Comparison of ENCODE assay signal across 7 cellular contexts in the genomic region with DNA sequence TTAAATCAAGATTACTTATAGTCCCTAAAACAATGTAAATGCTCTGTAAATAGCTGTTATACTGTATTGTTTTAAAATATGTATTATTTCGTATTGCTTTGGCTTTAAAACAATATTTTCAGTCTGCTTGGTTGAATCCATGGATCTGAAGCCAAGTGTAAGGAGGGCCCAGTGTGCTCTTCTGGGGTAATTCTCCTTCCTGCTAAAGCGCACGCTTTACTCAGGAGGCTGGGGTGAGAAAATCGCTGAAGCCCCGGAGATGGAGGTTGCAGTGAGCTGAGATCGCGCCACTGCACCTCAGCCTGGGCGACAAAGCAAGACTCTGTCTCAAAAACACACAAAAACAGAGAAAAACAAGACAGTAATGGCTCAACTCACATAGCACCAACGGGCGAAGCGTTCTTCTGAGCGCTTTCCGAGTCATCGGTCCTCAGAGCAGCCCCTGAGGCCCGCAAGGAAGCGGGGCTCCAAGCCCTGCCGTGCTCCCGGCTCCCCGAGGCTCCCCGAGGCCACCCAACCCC. TPM values are rescaled to one million over a fixed set of nuclear protein-coding genes. Genes with fewer than 3 reads are reported as not detected.
DNase-seq lines count a peak whose midpoint lies in the region; ATAC-seq and TF ChIP-seq lines count a peak whose summit lies in the region.
"Had no signal": no experiment of that assay in that cellular context is flagged by ENCODE, and none has a peak within 500 bp of the region (broad histone marks: within the 10 kb centered on the region; RNA-seq: fewer than 3 reads in every experiment).

No MANE protein-coding gene starts in this region.

- intact Hi-C loops in Panc1 (cut with micrococcal nuclease; ENCODE audit: unreplicated experiment) = no loop called here
- intact Hi-C loops in uterus (cut with DNase I; ENCODE audit: low total_unique reads) = no loop called here

- H3K27ac ChIP-seq in Panc1 (ENCODE audit: low read length) (peak overlapping the region; percentile 72), iPS DF 6.9 (ENCODE audit: low read length) (no peak overlapping the region), uterus (peak overlapping the region; percentile 50 to 71)
- H3K27ac ChIP-seq: foreskin keratinocyte had no signal

- in situ Hi-C loops in Panc1 (cut with HindIII; ENCODE audit: low pct_unique_long_range_greater_than_20kb, low sequenced_read_pairs) = no loop called here

- no CpG with 5 or more reads among the region's 20 CpGs for WGBS in iPS DF 6.9 (ENCODE audit: insufficient coverage, insufficient read length)

- CTCF ChIA-PET in Panc1 (lab: Charles Lee) = interaction anchor here (0.6 kb wide), 1 partner anchor 216 kb away, joined by 3 read pairs; no protein-coding TSS in a partner anchor

- no peaks in the 10 kb centered on the region for H3K9me3 ChIP-seq in Panc1 (ENCODE audit: control insufficient read depth, insufficient read depth, low read depth, low read length)
- no peaks in the 10 kb centered on the region for H3K9me3 ChIP-seq in iPS DF 6.9 (ENCODE audit: control insufficient read depth, insufficient read depth, low read length)
- H3K9me3 ChIP-seq in uterus = no peaks in the 10 kb centered on the region

- peak overlapping the region; percentile 61 to 67 for H3K4me3 ChIP-seq in Panc1 (ENCODE audit: low read depth in 2 of 2, low read length in 2 of 2)
- H3K4me3 ChIP-seq in iPS DF 6.9 (ENCODE audit: low read length) = peak overlapping the region; percentile 41; the same call in 1 of the 2 replicates
- peak overlapping the region; percentile 44 to 51 for H3K4me3 ChIP-seq in uterus

- DNase-seq in Panc1 (ENCODE audit: low read depth, low spot score) (no peak), iPS DF 6.9 (ENCODE audit: low read depth, low spot score) (no peak), uterus (no peak), NCI-H524 treated with DMSO at 0.1 percent for 48 hours (lab: John Stamatoyannopoulos, UW) (no peak)

- H3K4me1 ChIP-seq in Panc1 (ENCODE audit: control insufficient read depth, insufficient read depth, low read length) (peaks cover 5% of the 10 kb centered on the region), iPS DF 6.9 (ENCODE audit: control insufficient read depth, insufficient read depth, low read length) (no peaks in the 10 kb centered on the region), uterus (peaks cover 0 to 10% of the 10 kb centered on the region in 2 donors)

- no TSS peak for BruUV-seq in Panc1 (replicated peaks; lab: Mats Ljungman, UMichigan)

- no peak for TF ChIP-seq POLR2A in uterus (IDR thresholded peaks at IDR 0.05)

- POLR2A ChIA-PET in Panc1 (lab: Charles Lee) = no interaction called here

- no peaks in the 10 kb centered on the region for H3K27me3 ChIP-seq in Panc1 (ENCODE audit: control insufficient read depth, insufficient read depth, low read length)
- peaks cover 2% of the 10 kb centered on the region; the same call in 1 of the 2 replicates for H3K27me3 ChIP-seq in iPS DF 6.9 (ENCODE audit: control insufficient read depth, insufficient read depth, low read length)
- H3K27me3 ChIP-seq in uterus = no peaks in the 10 kb centered on the region
- H3K27me3 ChIP-seq: foreskin keratinocyte had no signal

- no peaks in the 10 kb centered on the region for H3K36me3 ChIP-seq in Panc1 (ENCODE audit: control insufficient read depth, insufficient read depth, low read length)
- no peaks in the 10 kb centered on the region; the same call in 1 of the 2 replicates for H3K36me3 ChIP-seq in iPS DF 6.9 (ENCODE audit: control insufficient read depth, insufficient read depth, low read length)
- no peaks in the 10 kb centered on the region for H3K36me3 ChIP-seq in uterus

- TF ChIP-seq CTCF in Panc1 (IDR thresholded peaks at IDR 0.05) (no peak), uterus (IDR thresholded peaks at IDR 0.05) (no peak)

- peak; percentile 12 for ATAC-seq in GM21529 (IDR thresholded peaks at IDR 0.05; ENCODE audit: unreplicated experiment)
- no peak for ATAC-seq in Panc1
- no peak for ATAC-seq in GM18870 (IDR thresholded peaks at IDR 0.05; ENCODE audit: unreplicated experiment)

RNA-seq across cellular contexts. Expression of a gene that starts 0.4 kb away (rescaled TPM):
- total RNA-seq in Panc1 (2021; ENCODE audit: unreplicated experiment) (30.6 TPM), uterus (10 to 100 TPM in 2 of 4 donors, 1 to 10 TPM in 2; 2.8 to 45.8 (median 9.9) TPM)
- polyA plus RNA-seq in Panc1 (2012; ENCODE audit: insufficient read length) = 28.5 TPM

RNA-seq across cellular contexts. Expression of a gene that starts 6.7 kb away (rescaled TPM):
- total RNA-seq in Panc1 (2021; ENCODE audit: unreplicated experiment) = 1.8 TPM
- polyA plus RNA-seq in Panc1 (2012; ENCODE audit: insufficient read length) = 3.2 TPM
- under 1 TPM in 2 of 4 donors, not detected in 2; 0.07 to 0.12 TPM for total RNA-seq in uterus
- total RNA-seq: foreskin keratinocyte had no signal
- polyA plus RNA-seq: foreskin keratinocyte had no signal

RNA-seq across cellular contexts. Expression of a gene that starts 13.1 kb away (rescaled TPM):
- 12.2 TPM for total RNA-seq in Panc1 (2021; ENCODE audit: unreplicated experiment)
- polyA plus RNA-seq in Panc1 (2012; ENCODE audit: insufficient read length) = 14.1 TPM
- 10 to 100 TPM in 2 of 4 donors, 1 to 10 TPM in 2; 1.2 to 12.7 (median 10.1) TPM for total RNA-seq in uterus

RNA-seq across cellular contexts. Expression of a gene that starts 24.9 kb away (rescaled TPM):
- total RNA-seq in Panc1 (2021; ENCODE audit: unreplicated experiment) (43.1 TPM), uterus (10 to 100 TPM in 2 of 4 donors, 1 to 10 TPM in 2; 2.8 to 24.8 (median 13.9) TPM)
- polyA plus RNA-seq in Panc1 (2012; ENCODE audit: insufficient read length) = 57.6 TPM

RNA-seq across cellular contexts. Expression of a gene that starts 54.2 kb away (rescaled TPM):
- total RNA-seq in Panc1 (2021; ENCODE audit: unreplicated experiment) = 21.8 TPM
- polyA plus RNA-seq in Panc1 (2012; ENCODE audit: insufficient read length) = 32.5 TPM
- 10 to 100 TPM in 3 of 4 donors, 1 to 10 TPM in 1; 9.9 to 39.7 (median 26.3) TPM for total RNA-seq in uterus
